8 cellular contexts compared by ENCODE assay signal in the genomic region with DNA sequence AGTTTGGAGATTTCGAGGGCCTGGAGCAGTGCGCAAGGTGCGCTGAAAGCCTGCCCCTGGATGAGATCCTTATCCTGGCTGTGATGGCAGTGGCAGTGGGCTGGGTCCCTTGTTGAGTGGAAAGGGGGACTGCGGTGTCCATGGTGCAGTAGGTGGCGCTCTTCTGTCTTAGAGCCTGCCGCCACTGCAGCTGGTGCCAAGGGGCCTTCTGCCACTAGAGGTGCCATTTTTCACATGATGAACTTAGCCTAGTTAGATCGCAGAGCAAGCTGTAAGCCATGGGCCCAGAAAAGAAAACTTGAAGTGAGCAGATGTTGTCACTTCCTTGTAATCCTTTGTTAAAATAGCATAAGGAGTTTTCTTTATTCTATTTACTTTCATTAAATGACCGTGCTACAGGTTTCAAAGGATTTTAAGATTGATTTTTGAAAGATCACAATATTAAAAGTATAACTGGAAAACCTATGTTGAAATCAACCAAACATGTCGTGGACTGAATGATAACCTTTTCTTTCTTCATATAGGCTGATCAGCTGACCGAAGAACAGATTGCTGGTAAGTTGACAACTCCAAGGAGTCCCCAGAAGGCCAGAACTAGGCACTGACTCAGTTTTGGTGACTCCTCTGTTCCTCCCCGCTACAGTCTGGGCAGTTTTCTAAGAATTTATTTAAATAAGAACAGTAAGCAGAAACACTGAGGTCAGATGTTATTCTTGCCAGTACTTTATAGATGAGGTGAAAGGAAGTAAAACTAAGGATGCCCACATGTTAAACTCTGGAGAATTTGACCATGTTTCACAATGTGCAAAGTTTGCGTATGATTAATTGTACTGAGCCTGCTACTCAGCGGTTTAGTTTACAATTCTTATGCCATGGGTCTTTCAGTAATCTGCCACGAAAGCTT. TPM values are rescaled to one million over a fixed set of nuclear protein-coding genes. Genes with fewer than 3 reads are reported as not detected.
DNase-seq lines count a peak whose midpoint lies in the region; ATAC-seq and TF ChIP-seq lines count a peak whose summit lies in the region.

No MANE protein-coding gene starts in this region.

- peaks cover 4 to 26% of the 10 kb centered on the region in 2 experiments; a peak in 3 of 4 replicates for H3K4me1 ChIP-seq in SK-N-SH (ENCODE audit: control insufficient read depth in 1 of 2, insufficient read depth in 2 of 2, low read depth in 1 of 2, low read length in 1 of 2)
- H3K4me1 ChIP-seq in ovary (ENCODE audit: insufficient read depth): peaks cover 9% of the 10 kb centered on the region
- peaks cover 20 to 43% of the 10 kb centered on the region in 2 donors for H3K4me1 ChIP-seq in thoracic aorta (ENCODE audit: control insufficient read depth in 1 of 2, low read depth in 2 of 2)

- H3K4me3 ChIP-seq in HFF-Myc (replicated peaks; ENCODE audit: low read depth, low read length) (peak overlapping the region; percentile 84), NB4 (ENCODE audit: low read depth, low read length) (peak overlapping the region; percentile 85), SK-N-SH (ENCODE audit: low read depth in 2 of 2, low read length in 1 of 2) (peak overlapping the region; percentile 86 to 99; a peak in 3 of 4 replicates), ovary (no peak overlapping the region), thoracic aorta (peak overlapping the region; percentile 97)

- H3F3A ChIP-seq in SK-N-SH (replicated peaks; ENCODE audit: insufficient read depth): peaks cover 10% of the 10 kb centered on the region

- TF ChIP-seq POLR2A in NB4 (IDR thresholded peaks at IDR 0.05; ENCODE audit: extremely low read depth, insufficient read length) (no peak), ovary (IDR thresholded peaks at IDR 0.05) (no peak)

- CTCF ChIA-PET in SK-N-SH (lab: Yijun Ruan, JAX): interaction anchor here (0.6 to 11.9 kb wide), 83 partner anchors 9 to 495 kb away, joined by 3 to 146 read pairs (median 4); no protein-coding TSS in a partner anchor

- no peak overlapping the region for H3K9ac ChIP-seq in SK-N-SH

- no peaks in the 10 kb centered on the region for H3K9me3 ChIP-seq in SK-N-SH
- H3K9me3 ChIP-seq in ovary: no peaks in the 10 kb centered on the region
- H3K9me3 ChIP-seq in thoracic aorta: no peaks in the 10 kb centered on the region

- H3K36me3 ChIP-seq in SK-N-SH (replicated peaks in 1 of 2; ENCODE audit: control insufficient read depth in 1 of 2, insufficient read depth in 2 of 2, low read length in 1 of 2): peaks cover 47 to 49% of the 10 kb centered on the region in 2 experiments
- no peaks in the 10 kb centered on the region for H3K36me3 ChIP-seq in ovary
- peaks cover 30% of the 10 kb centered on the region for H3K36me3 ChIP-seq in thoracic aorta

- no peaks in the 10 kb centered on the region for H3K9me2 ChIP-seq in SK-N-SH

- POLR2A ChIA-PET in SK-N-SH (lab: Yijun Ruan, JAX): interaction anchor here (0.7 to 1.2 kb wide), 6 partner anchors 17 to 296 kb away, joined by 3 to 5 read pairs (median 4); no protein-coding TSS in a partner anchor

- peak overlapping the region in 1 of 2 experiments; percentile 86; a peak in 3 of 4 replicates for H3K27ac ChIP-seq in SK-N-SH (ENCODE audit: low read depth in 2 of 2, low read length in 1 of 2)
- H3K27ac ChIP-seq in ovary: peak overlapping the region in 1 of 2 donors; percentile 23
- peak overlapping the region; percentile 73 to 89 for H3K27ac ChIP-seq in thoracic aorta

- H4K20me1 ChIP-seq in SK-N-SH (ENCODE audit: insufficient read depth): peaks cover 62% of the 10 kb centered on the region

- peaks cover 61% of the 10 kb centered on the region for H3K79me2 ChIP-seq in SK-N-SH (ENCODE audit: insufficient read depth)

- 36% methylated on average over 13 of the region's 14 CpGs for WGBS in SK-N-SH (ENCODE audit: low lambda C conversion rate)
- 44 to 47% (median 45%) methylated on average over 14 of the region's 14 CpGs for whole genome bisulfite sequencing in ovary, 3 donors

- peak; percentile 44 for ATAC-seq in thoracic aorta (ENCODE audit: insufficient number of reproducible peaks, low FRiP score, low read depth)

- peak in 1 of 2 experiments; percentile 26; a peak in 1 of 4 replicates for TF ChIP-seq EP300 in SK-N-SH (IDR thresholded peaks at IDR 0.05; ENCODE audit: borderline replicate concordance in 1 of 2, low read depth in 1 of 2, low read length in 1 of 2)
- no peak for TF ChIP-seq EP300 in ovary (IDR thresholded peaks at IDR 0.05)

- peak; percentile 99 for TF ChIP-seq RAD21 in SK-N-SH (IDR thresholded peaks at IDR 0.05; ENCODE audit: low read length)

- no peak overlapping the region for H2AFZ ChIP-seq in SK-N-SH (ENCODE audit: low read depth)

- intact Hi-C loops in ovary (cut with DNase I): loop anchor here (2.0 to 10.0 kb wide), 7 partner anchors 67 to 358 kb away; a partner anchor contains a TSS

- H3K4me2 ChIP-seq in SK-N-SH: peak overlapping the region; percentile 98

- TF ChIP-seq CTCF in HFF-Myc (IDR thresholded peaks at IDR 0.05; ENCODE audit: low read depth, low read length, missing control alignments): peak; percentile 100
- peak; percentile 97 for TF ChIP-seq CTCF in NB4 (IDR thresholded peaks at IDR 0.05; ENCODE audit: low read depth, low read length)
- peak; percentile 100 for TF ChIP-seq CTCF in SK-N-SH (IDR thresholded peaks at IDR 0.05)
- peak; percentile 91 to 98 (median 97) for TF ChIP-seq CTCF in ovary (IDR thresholded peaks at IDR 0.05)
- TF ChIP-seq CTCF in thoracic aorta (IDR thresholded peaks at IDR 0.05): no peak

- DNase-seq in GM04504 (ENCODE audit: low read depth) (peak; percentile 77), HFF-Myc (ENCODE audit: extremely low read depth, low read depth) (peak; percentile 79), NB4 (ENCODE audit: low read depth) (peak; percentile 93), SK-N-SH (peak; percentile 89), glomerular visceral epithelial cell (ENCODE audit: extremely low spot score) (peak; percentile 92), ovary (peak; percentile 83 to 91 (median 89)), thoracic aorta (ENCODE audit: low spot score) (peak; percentile 82)
- peak; percentile 86 for DNase-seq in activated naive CD4-positive, alpha-beta T cell treated with anti-CD3 and anti-CD28 coated beads, Interleukin-2, amount 50 U/mL, for 16 hours

- H3K27me3 ChIP-seq in SK-N-SH (ENCODE audit: insufficient read depth): no peaks in the 10 kb centered on the region
- no peaks in the 10 kb centered on the region for H3K27me3 ChIP-seq in ovary
- no peaks in the 10 kb centered on the region for H3K27me3 ChIP-seq in thoracic aorta (replicated peaks; ENCODE audit: insufficient read depth)

TF ChIP-seq in SK-N-SH, 30 proteins besides CTCF, POLR2A, EP300 and RAD21 (continues in another document):
- TF ChIP-seq NFIC (IDR thresholded peaks at IDR 0.05; ENCODE audit: borderline replicate concordance): peak; percentile 48
- TF ChIP-seq, protein P1, sequence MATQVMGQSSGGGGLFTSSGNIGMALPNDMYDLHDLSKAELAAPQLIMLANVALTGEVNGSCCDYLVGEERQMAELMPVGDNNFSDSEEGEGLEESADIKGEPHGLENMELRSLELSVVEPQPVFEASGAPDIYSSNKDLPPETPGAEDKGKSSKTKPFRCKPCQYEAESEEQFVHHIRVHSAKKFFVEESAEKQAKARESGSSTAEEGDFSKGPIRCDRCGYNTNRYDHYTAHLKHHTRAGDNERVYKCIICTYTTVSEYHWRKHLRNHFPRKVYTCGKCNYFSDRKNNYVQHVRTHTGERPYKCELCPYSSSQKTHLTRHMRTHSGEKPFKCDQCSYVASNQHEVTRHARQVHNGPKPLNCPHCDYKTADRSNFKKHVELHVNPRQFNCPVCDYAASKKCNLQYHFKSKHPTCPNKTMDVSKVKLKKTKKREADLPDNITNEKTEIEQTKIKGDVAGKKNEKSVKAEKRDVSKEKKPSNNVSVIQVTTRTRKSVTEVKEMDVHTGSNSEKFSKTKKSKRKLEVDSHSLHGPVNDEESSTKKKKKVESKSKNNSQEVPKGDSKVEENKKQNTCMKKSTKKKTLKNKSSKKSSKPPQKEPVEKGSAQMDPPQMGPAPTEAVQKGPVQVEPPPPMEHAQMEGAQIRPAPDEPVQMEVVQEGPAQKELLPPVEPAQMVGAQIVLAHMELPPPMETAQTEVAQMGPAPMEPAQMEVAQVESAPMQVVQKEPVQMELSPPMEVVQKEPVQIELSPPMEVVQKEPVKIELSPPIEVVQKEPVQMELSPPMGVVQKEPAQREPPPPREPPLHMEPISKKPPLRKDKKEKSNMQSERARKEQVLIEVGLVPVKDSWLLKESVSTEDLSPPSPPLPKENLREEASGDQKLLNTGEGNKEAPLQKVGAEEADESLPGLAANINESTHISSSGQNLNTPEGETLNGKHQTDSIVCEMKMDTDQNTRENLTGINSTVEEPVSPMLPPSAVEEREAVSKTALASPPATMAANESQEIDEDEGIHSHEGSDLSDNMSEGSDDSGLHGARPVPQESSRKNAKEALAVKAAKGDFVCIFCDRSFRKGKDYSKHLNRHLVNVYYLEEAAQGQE (IDR thresholded peaks at IDR 0.05; ENCODE audit: low read depth, low read length): peak; percentile 62
- TF ChIP-seq CHD2 (IDR thresholded peaks at IDR 0.05; ENCODE audit: low read length, partially characterized antibody): peak; percentile 77
- TF ChIP-seq GATA2 (CRISPR knock-in tag; IDR thresholded peaks at IDR 0.05): peak; percentile 96
- TF ChIP-seq, protein P2, sequence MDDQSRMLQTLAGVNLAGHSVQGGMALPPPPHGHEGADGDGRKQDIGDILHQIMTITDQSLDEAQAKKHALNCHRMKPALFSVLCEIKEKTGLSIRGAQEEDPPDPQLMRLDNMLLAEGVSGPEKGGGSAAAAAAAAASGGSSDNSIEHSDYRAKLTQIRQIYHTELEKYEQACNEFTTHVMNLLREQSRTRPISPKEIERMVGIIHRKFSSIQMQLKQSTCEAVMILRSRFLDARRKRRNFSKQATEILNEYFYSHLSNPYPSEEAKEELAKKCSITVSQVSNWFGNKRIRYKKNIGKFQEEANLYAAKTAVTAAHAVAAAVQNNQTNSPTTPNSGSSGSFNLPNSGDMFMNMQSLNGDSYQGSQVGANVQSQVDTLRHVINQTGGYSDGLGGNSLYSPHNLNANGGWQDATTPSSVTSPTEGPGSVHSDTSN (IDR thresholded peaks at IDR 0.05): 0 out of 2 replicates have a peak, but pooled peaks have one; percentile 4
- no peak for TF ChIP-seq POLR2AphosphoS5 (IDR thresholded peaks at IDR 0.05; ENCODE audit: low read depth, low read length)

RNA-seq across cellular contexts. Expression of a gene that starts 3.0 kb away (rescaled TPM):
- polyA plus RNA-seq in SK-N-SH (2012; rRNA removed): 221 and 299 TPM in 2 replicates
- 260 and 283 TPM in 2 replicates for polyA plus RNA-seq in SK-N-SH (2012; cell fraction: cytosol; rRNA removed)
- polyA plus RNA-seq in SK-N-SH (2012; cell fraction: nucleus; rRNA removed): 165 and 178 TPM in 2 replicates
- 100 to 1,000 TPM; 122 to 312 (median 225) TPM for total RNA-seq in ovary
- polyA plus RNA-seq in ovary: 100 to 1,000 TPM; 143 to 514 TPM
- total RNA-seq in thoracic aorta: 100 to 1,000 TPM; 355 to 493 TPM
